ENCODE assay signal across 7 cellular contexts in genomic region chr18:9093109-9093508, GRCh38. TPM values are rescaled to one million over a fixed set of nuclear protein-coding genes. Genes with fewer than 3 reads are reported as not detected.
DNase-seq lines count a peak whose midpoint lies in the region; ATAC-seq and TF ChIP-seq lines count a peak whose summit lies in the region.
"Not testable (repeated sequence)": the region's sequence is repeated elsewhere in the genome, so short reads cannot be mapped to it uniquely, and the experiment has no call there.

No MANE protein-coding gene starts in this region.

- not testable (repeated sequence) for H3K9me2 ChIP-seq in PC-3 (replicated peaks; ENCODE audit: low read length)

- peak overlapping the region; percentile 99 for H3K27ac Mint-ChIP-seq in activated CD4-positive, alpha-beta T cell treated with anti-CD3 and anti-CD28 coated beads, Interleukin-2, amount 10 ng/mL, durations not matched to agents 24 days and 14 days
- H3K27ac Mint-ChIP-seq in activated T-cell treated with anti-CD3 and anti-CD28 coated beads, Interleukin-2, amount 50 U/mL, for 72 hours = peak overlapping the region; percentile 81
- peak overlapping the region; percentile 81 for H3K27ac Mint-ChIP-seq in activated naive CD8-positive, alpha-beta T cell
- H3K27ac Mint-ChIP-seq in dendritic cell treated with granulocyte-macrophage colony-stimulating factor and Interleukin-4, amounts not matched to agents 40 ng/mL and 50 ng/mL, for 4 days = peak overlapping the region; percentile 74
- H3K27ac Mint-ChIP-seq in natural killer cell treated with Interleukin-12 subunit alpha and Interleukin-12 subunit beta and Interleukin-15 and Interleukin-18, amount 100 ng/mL, for 72 hours = peak overlapping the region; percentile 95 to 100

- POLR2A ChIA-PET in PC-3 (lab: Charles Lee; ENCODE audit: unreplicated experiment) = not testable (repeated sequence)

- H3K36me3 ChIP-seq in ACC112 (ENCODE audit: insufficient read depth, low read length); PC-3 (ENCODE audit: low read depth, low read length): not testable (repeated sequence)

- TF ChIP-seq CTCF in PC-3 (conservative IDR thresholded peaks at IDR 0.05; ENCODE audit: low read depth, low read length) = not testable (repeated sequence)

- not testable (repeated sequence) for H3K36me3 Mint-ChIP-seq in activated CD4-positive, alpha-beta T cell treated with anti-CD3 and anti-CD28 coated beads, Interleukin-2, amount 10 ng/mL, durations not matched to agents 24 days and 14 days (ENCODE audit: low read depth); activated naive CD8-positive, alpha-beta T cell; dendritic cell treated with granulocyte-macrophage colony-stimulating factor and Interleukin-4, amounts not matched to agents 40 ng/mL and 50 ng/mL, for 4 days (ENCODE audit: low read depth); natural killer cell treated with Interleukin-12 subunit alpha and Interleukin-12 subunit beta and Interleukin-15 and Interleukin-18, amount 100 ng/mL, for 72 hours
- peaks cover 20 to 25% of the 10 kb centered on the region in 2 donors for H3K36me3 Mint-ChIP-seq in activated T-cell treated with anti-CD3 and anti-CD28 coated beads, Interleukin-2, amount 50 U/mL, for 72 hours (ENCODE audit: insufficient read depth in 2 of 2)

- BruUV-seq in PC-3 (replicated peaks; lab: Mats Ljungman, UMichigan) = not testable (repeated sequence)

- not testable (repeated sequence) for DNase-seq in PC-3; activated CD4-positive, alpha-beta T cell treated with anti-CD3 and anti-CD28 coated beads, Interleukin-2, amount 10 ng/mL, durations not matched to agents 24 days and 14 days; activated T-cell treated with anti-CD3 and anti-CD28 coated beads, Interleukin-2, amount 50 U/mL, for 72 hours; natural killer cell treated with Interleukin-12 subunit alpha and Interleukin-12 subunit beta and Interleukin-15 and Interleukin-18, amount 100 ng/mL, for 72 hours (ENCODE audit: low spot score)

- not testable (repeated sequence) for H3K4me2 ChIP-seq in PC-3 (ENCODE audit: low read length)

- not testable (repeated sequence) for H3F3A ChIP-seq in PC-3 (ENCODE audit: low read length, unreplicated experiment)

- not testable (repeated sequence) for ATAC-seq in PC-3; activated T-cell treated with anti-CD3 and anti-CD28 coated beads, Interleukin-2, amount 50 U/mL, for 72 hours (replicated peaks in 1 of 2); natural killer cell treated with Interleukin-12 subunit alpha and Interleukin-12 subunit beta and Interleukin-15 and Interleukin-18, amount 100 ng/mL, for 72 hours

- not testable (repeated sequence) for H3K27me3 Mint-ChIP-seq in activated CD4-positive, alpha-beta T cell treated with anti-CD3 and anti-CD28 coated beads, Interleukin-2, amount 10 ng/mL, durations not matched to agents 24 days and 14 days; activated T-cell treated with anti-CD3 and anti-CD28 coated beads, Interleukin-2, amount 50 U/mL, for 72 hours (ENCODE audit: low read depth); activated naive CD8-positive, alpha-beta T cell; dendritic cell treated with granulocyte-macrophage colony-stimulating factor and Interleukin-4, amounts not matched to agents 40 ng/mL and 50 ng/mL, for 4 days; natural killer cell treated with Interleukin-12 subunit alpha and Interleukin-12 subunit beta and Interleukin-15 and Interleukin-18, amount 100 ng/mL, for 72 hours

- H3K79me2 ChIP-seq in ACC112 (ENCODE audit: control insufficient read depth, insufficient read depth, low read length, unreplicated experiment); PC-3 (ENCODE audit: low read length): not testable (repeated sequence)

- not testable (repeated sequence) for H3K4me3 ChIP-seq in ACC112 (ENCODE audit: low read depth, low read length); PC-3 (ENCODE audit: low read length)

- not testable (repeated sequence) for H3K9me3 ChIP-seq in PC-3 (ENCODE audit: low read length)

- not testable (repeated sequence) for H3K4me3 Mint-ChIP-seq in activated CD4-positive, alpha-beta T cell treated with anti-CD3 and anti-CD28 coated beads, Interleukin-2, amount 10 ng/mL, durations not matched to agents 24 days and 14 days; activated naive CD8-positive, alpha-beta T cell; dendritic cell treated with granulocyte-macrophage colony-stimulating factor and Interleukin-4, amounts not matched to agents 40 ng/mL and 50 ng/mL, for 4 days; natural killer cell treated with Interleukin-12 subunit alpha and Interleukin-12 subunit beta and Interleukin-15 and Interleukin-18, amount 100 ng/mL, for 72 hours
- H3K4me3 Mint-ChIP-seq in activated T-cell treated with anti-CD3 and anti-CD28 coated beads, Interleukin-2, amount 50 U/mL, for 72 hours = peak overlapping the region in 1 of 2 donors; percentile 8

- not testable (repeated sequence) for H3K27me3 ChIP-seq in ACC112 (ENCODE audit: insufficient read depth, low read length); PC-3 (ENCODE audit: low read length)

- intact Hi-C loops in PC-3 (cut with micrococcal nuclease); dendritic cell treated with granulocyte-macrophage colony-stimulating factor and Interleukin-4, amounts not matched to agents 40 ng/mL and 50 ng/mL, for 4 days (cut with micrococcal nuclease): not testable (repeated sequence)
- intact Hi-C loops in activated CD4-positive, alpha-beta T cell treated with anti-CD3 and anti-CD28 coated beads, Interleukin-2, amount 10 ng/mL, durations not matched to agents 24 days and 14 days (cut with micrococcal nuclease) = loop anchor here (5.0 kb wide), 1 partner anchor 244 kb away; no protein-coding TSS in a partner anchor

- H2AFZ ChIP-seq in ACC112 (ENCODE audit: low read length, unreplicated experiment); PC-3 (ENCODE audit: low read length): not testable (repeated sequence)

- H3K4me1 ChIP-seq in ACC112 (ENCODE audit: control insufficient read depth, insufficient read depth, low read length, unreplicated experiment) = peaks cover 31% of the 10 kb centered on the region
- H3K4me1 ChIP-seq in PC-3 (ENCODE audit: insufficient read depth, low read length) = peaks cover 28% of the 10 kb centered on the region

- peaks cover 76% of the 10 kb centered on the region for H3K4me1 Mint-ChIP-seq in activated CD4-positive, alpha-beta T cell treated with anti-CD3 and anti-CD28 coated beads, Interleukin-2, amount 10 ng/mL, durations not matched to agents 24 days and 14 days
- H3K4me1 Mint-ChIP-seq in activated T-cell treated with anti-CD3 and anti-CD28 coated beads, Interleukin-2, amount 50 U/mL, for 72 hours (ENCODE audit: low read depth) = peaks cover 94% of the 10 kb centered on the region
- H3K4me1 Mint-ChIP-seq in activated naive CD8-positive, alpha-beta T cell (ENCODE audit: low read depth) = peaks cover 81% of the 10 kb centered on the region
- H3K4me1 Mint-ChIP-seq in dendritic cell treated with granulocyte-macrophage colony-stimulating factor and Interleukin-4, amounts not matched to agents 40 ng/mL and 50 ng/mL, for 4 days (ENCODE audit: low read depth) = peaks cover 71% of the 10 kb centered on the region
- peaks cover 44 to 66% of the 10 kb centered on the region in 2 donors for H3K4me1 Mint-ChIP-seq in natural killer cell treated with Interleukin-12 subunit alpha and Interleukin-12 subunit beta and Interleukin-15 and Interleukin-18, amount 100 ng/mL, for 72 hours (ENCODE audit: low read depth in 2 of 2)

- H4K20me1 ChIP-seq in PC-3 (ENCODE audit: low read length) = not testable (repeated sequence)

- H3K9ac ChIP-seq in PC-3 (ENCODE audit: low read length) = not testable (repeated sequence)

- CTCF ChIA-PET in PC-3 (lab: Charles Lee) = interaction anchor here (0.7 kb wide), 1 partner anchor 701 kb away, joined by 3 read pairs; no protein-coding TSS in a partner anchor

- H3K27ac ChIP-seq in ACC112 (ENCODE audit: low read depth, low read length) (peak overlapping the region; percentile 56), PC-3 (ENCODE audit: low read length) (peak overlapping the region; percentile 33; the same call in 1 of the 2 replicates)

- not testable (repeated sequence) for H3K9me3 Mint-ChIP-seq in activated CD4-positive, alpha-beta T cell treated with anti-CD3 and anti-CD28 coated beads, Interleukin-2, amount 10 ng/mL, durations not matched to agents 24 days and 14 days; activated T-cell treated with anti-CD3 and anti-CD28 coated beads, Interleukin-2, amount 50 U/mL, for 72 hours; activated naive CD8-positive, alpha-beta T cell (ENCODE audit: low read depth); dendritic cell treated with granulocyte-macrophage colony-stimulating factor and Interleukin-4, amounts not matched to agents 40 ng/mL and 50 ng/mL, for 4 days; natural killer cell treated with Interleukin-12 subunit alpha and Interleukin-12 subunit beta and Interleukin-15 and Interleukin-18, amount 100 ng/mL, for 72 hours

RNA-seq across cellular contexts. Expression of gene NDUFV2, which starts 9.4 kb away (rescaled TPM):
- total RNA-seq in PC-3 (2014; rRNA removed) = 188 and 272 TPM in 2 replicates
- 357 and 360 TPM in 2 replicates for total RNA-seq in activated CD4-positive, alpha-beta T cell treated with anti-CD3 and anti-CD28 coated beads, Interleukin-2, amount 10 ng/mL, durations not matched to agents 24 days and 14 days
- 100 to 1,000 TPM; 394 to 497 TPM for total RNA-seq in activated T-cell treated with anti-CD3 and anti-CD28 coated beads, Interleukin-2, amount 50 U/mL, for 72 hours
- 100 to 1,000 TPM; 276 to 295 TPM for total RNA-seq in natural killer cell treated with Interleukin-12 subunit alpha and Interleukin-12 subunit beta and Interleukin-15 and Interleukin-18, amount 100 ng/mL, for 72 hours

RNA-seq across cellular contexts. Expression of gene ANKRD12, which starts 43.5 kb away (rescaled TPM):
- 14.5 and 19.1 TPM in 2 replicates for total RNA-seq in PC-3 (2014; rRNA removed)
- 60.8 TPM in 2 replicates for total RNA-seq in activated CD4-positive, alpha-beta T cell treated with anti-CD3 and anti-CD28 coated beads, Interleukin-2, amount 10 ng/mL, durations not matched to agents 24 days and 14 days
- total RNA-seq in activated T-cell treated with anti-CD3 and anti-CD28 coated beads, Interleukin-2, amount 50 U/mL, for 72 hours = 100 to 1,000 TPM in 1 of 2 donors, 10 to 100 TPM in 1; 84.4 to 123 TPM
- total RNA-seq in natural killer cell treated with Interleukin-12 subunit alpha and Interleukin-12 subunit beta and Interleukin-15 and Interleukin-18, amount 100 ng/mL, for 72 hours = 100 to 1,000 TPM; 133 to 174 TPM
